Comparison of ENCODE assay signal across 22 cellular contexts in the genomic region with DNA sequence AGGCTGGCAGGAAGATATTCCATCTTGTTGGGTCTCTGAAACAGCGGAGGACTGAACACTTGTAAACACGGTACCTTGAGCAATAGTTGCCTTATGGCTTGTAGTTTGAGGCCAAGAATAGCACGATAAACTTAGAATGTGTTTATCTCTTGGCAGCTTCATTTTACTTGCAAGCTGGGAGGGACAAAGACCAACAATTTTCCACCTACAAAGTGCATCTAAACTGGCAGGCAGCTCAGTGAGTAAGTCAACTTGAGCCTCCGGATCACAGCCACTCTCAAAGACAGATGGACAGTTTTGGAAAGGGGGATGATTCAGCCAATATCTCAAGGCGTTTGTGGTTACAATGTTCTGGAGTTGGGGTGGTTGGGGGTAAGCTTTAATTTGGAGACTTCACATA.
DNase-seq lines count a peak whose midpoint lies in the region; ATAC-seq and TF ChIP-seq lines count a peak whose summit lies in the region.
"Had no signal": no experiment of that assay in that cellular context is flagged by ENCODE, and none has a peak within 500 bp of the region (broad histone marks: within the 10 kb centered on the region; RNA-seq: fewer than 3 reads in every experiment).

No MANE protein-coding gene starts in this region.

- H3K27ac ChIP-seq in coronary artery (peak overlapping the region in 1 of 2 donors; percentile 47), spleen (no peak overlapping the region), uterus (no peak overlapping the region)
- H3K27ac ChIP-seq: breast epithelium, esophagus squamous epithelium, thyroid gland had no signal

- H3K36me3 ChIP-seq in spleen (no peaks in the 10 kb centered on the region), uterus (no peaks in the 10 kb centered on the region)
- H3K36me3 ChIP-seq: breast epithelium, esophagus squamous epithelium, thyroid gland had no signal

- H3K9me3 ChIP-seq in spleen, result no peaks in the 10 kb centered on the region
- no peaks in the 10 kb centered on the region for H3K9me3 ChIP-seq in uterus
- H3K9me3 ChIP-seq: breast epithelium, esophagus squamous epithelium, thyroid gland had no signal

- WGBS in spleen, 5 donors, result 71 to 85% (median 80%) methylated on average over 5 of the region's 5 CpGs

- intact Hi-C loops in Right ventricle myocardium inferior (cut with DNase I) (no loop called here), cardiac septum (cut with DNase I) (no loop called here), spleen (cut with DNase I; ENCODE audit: low total_unique reads) (no loop called here), uterus (cut with DNase I; ENCODE audit: low total_unique reads) (no loop called here)

- no peak for TF ChIP-seq CTCF in coronary artery (IDR thresholded peaks at IDR 0.05)
- TF ChIP-seq CTCF in spleen (IDR thresholded peaks at IDR 0.05 in 8 of 11, conservative IDR thresholded peaks at IDR 0.05 in 3 of 11), result no peak
- no peak for TF ChIP-seq CTCF in uterus (IDR thresholded peaks at IDR 0.05)

- no peaks in the 10 kb centered on the region for H3K27me3 ChIP-seq in spleen (replicated peaks in 1 of 7)
- H3K27me3 ChIP-seq in uterus, result no peaks in the 10 kb centered on the region
- H3K27me3 ChIP-seq: breast epithelium, esophagus squamous epithelium, thyroid gland had no signal

- no peaks in the 10 kb centered on the region for H3K27me3 Mint-ChIP-seq in activated T-cell treated with anti-CD3 and anti-CD28 coated beads, Interleukin-2, amount 50 U/mL, for 4 hours (ENCODE audit: low read depth)
- H3K27me3 Mint-ChIP-seq: activated naive CD4-positive, alpha-beta T cell treated with anti-CD3 and anti-CD28 coated beads, Interleukin-2, amount 50 U/mL, for 24 hours; naive thymus-derived CD8-positive, alpha-beta T cell; stimulated activated memory B cell treated with anti-CD40 and anti-IgM and Interleukin-4, amounts not matched to agents 10 μg/mL and 1 μg/mL and 100 μg/mL, for 72 hours had no signal

- no peaks in the 10 kb centered on the region for H3K36me3 Mint-ChIP-seq in activated T-cell treated with anti-CD3 and anti-CD28 coated beads, Interleukin-2, amount 50 U/mL, for 4 hours (ENCODE audit: insufficient read depth)
- H3K36me3 Mint-ChIP-seq: activated naive CD4-positive, alpha-beta T cell treated with anti-CD3 and anti-CD28 coated beads, Interleukin-2, amount 50 U/mL, for 24 hours; naive thymus-derived CD8-positive, alpha-beta T cell; stimulated activated memory B cell treated with anti-CD40 and anti-IgM and Interleukin-4, amounts not matched to agents 10 μg/mL and 1 μg/mL and 100 μg/mL, for 72 hours had no signal

- TF ChIP-seq POLR2A in spleen (IDR thresholded peaks at IDR 0.05), result no peak
- no peak for TF ChIP-seq POLR2A in uterus (IDR thresholded peaks at IDR 0.05)

- peak; percentile 71 for ATAC-seq in Right ventricle myocardium inferior
- no peak for ATAC-seq in activated T-cell treated with anti-CD3 and anti-CD28 coated beads, Interleukin-2, amount 50 U/mL, for 4 hours
- ATAC-seq: naive thymus-derived CD8-positive, alpha-beta T cell; stimulated activated memory B cell treated with anti-CD40 and anti-IgM and Interleukin-4, amounts not matched to agents 10 μg/mL and 1 μg/mL and 100 μg/mL, for 72 hours had no signal

- H3K4me3 ChIP-seq in coronary artery (peak overlapping the region; percentile 36), spleen (no peak overlapping the region), uterus (no peak overlapping the region)
- H3K4me3 ChIP-seq: breast epithelium, esophagus squamous epithelium, thyroid gland had no signal

- H3K4me1 Mint-ChIP-seq in activated T-cell treated with anti-CD3 and anti-CD28 coated beads, Interleukin-2, amount 50 U/mL, for 4 hours (ENCODE audit: low read depth), result no peaks in the 10 kb centered on the region
- H3K4me1 Mint-ChIP-seq: activated naive CD4-positive, alpha-beta T cell treated with anti-CD3 and anti-CD28 coated beads, Interleukin-2, amount 50 U/mL, for 24 hours; naive thymus-derived CD8-positive, alpha-beta T cell; stimulated activated memory B cell treated with anti-CD40 and anti-IgM and Interleukin-4, amounts not matched to agents 10 μg/mL and 1 μg/mL and 100 μg/mL, for 72 hours had no signal

- H3K9me3 Mint-ChIP-seq in activated T-cell treated with anti-CD3 and anti-CD28 coated beads, Interleukin-2, amount 50 U/mL, for 4 hours, result peaks cover 5% of the 10 kb centered on the region
- H3K9me3 Mint-ChIP-seq: activated naive CD4-positive, alpha-beta T cell treated with anti-CD3 and anti-CD28 coated beads, Interleukin-2, amount 50 U/mL, for 24 hours; stimulated activated memory B cell treated with anti-CD40 and anti-IgM and Interleukin-4, amounts not matched to agents 10 μg/mL and 1 μg/mL and 100 μg/mL, for 72 hours had no signal

- no peak overlapping the region for H3K4me3 Mint-ChIP-seq in activated T-cell treated with anti-CD3 and anti-CD28 coated beads, Interleukin-2, amount 50 U/mL, for 4 hours
- H3K4me3 Mint-ChIP-seq: activated naive CD4-positive, alpha-beta T cell treated with anti-CD3 and anti-CD28 coated beads, Interleukin-2, amount 50 U/mL, for 24 hours; naive thymus-derived CD8-positive, alpha-beta T cell; stimulated activated memory B cell treated with anti-CD40 and anti-IgM and Interleukin-4, amounts not matched to agents 10 μg/mL and 1 μg/mL and 100 μg/mL, for 72 hours had no signal

- H3K4me1 ChIP-seq in spleen (no peaks in the 10 kb centered on the region), uterus (no peaks in the 10 kb centered on the region)
- H3K4me1 ChIP-seq: breast epithelium, esophagus squamous epithelium had no signal

- DNase-seq in Right ventricle myocardium inferior (ENCODE audit: missing footprints), result no peak
- DNase-seq in cardiac septum (ENCODE audit: low spot score), result no peak
- DNase-seq in coronary artery (ENCODE audit: low spot score), result no peak
- DNase-seq in inferior parietal cortex (ENCODE audit: extremely low spot score), result peak; percentile 50
- DNase-seq in dermis blood vessel endothelial cell, result no peak
- no peak for DNase-seq in spleen
- DNase-seq in uterus, result no peak
- DNase-seq in activated T-cell treated with anti-CD3 and anti-CD28 coated beads, Interleukin-2, amount 50 U/mL, for 4 hours, result no peak
- DNase-seq: 8988T; activated T-cell treated with anti-CD3 and anti-CD28 coated beads, Interleukin-2, amount 50 U/mL, for 1 hour; C1 segment of cervical spinal cord; esophagus squamous epithelium; GDM1; mammary epithelial cell; naive thymus-derived CD8-positive, alpha-beta T cell; NCI-H1436; NCI-H226; stimulated activated CD4-positive, alpha-beta T cell treated with anti-CD3 and anti-CD28 coated beads, Interleukin-15, amount 100 ng/mL, for 24 hours; thyroid gland had no signal
